Comparison of ENCODE assay signal across 22 cellular contexts in the genomic region with DNA sequence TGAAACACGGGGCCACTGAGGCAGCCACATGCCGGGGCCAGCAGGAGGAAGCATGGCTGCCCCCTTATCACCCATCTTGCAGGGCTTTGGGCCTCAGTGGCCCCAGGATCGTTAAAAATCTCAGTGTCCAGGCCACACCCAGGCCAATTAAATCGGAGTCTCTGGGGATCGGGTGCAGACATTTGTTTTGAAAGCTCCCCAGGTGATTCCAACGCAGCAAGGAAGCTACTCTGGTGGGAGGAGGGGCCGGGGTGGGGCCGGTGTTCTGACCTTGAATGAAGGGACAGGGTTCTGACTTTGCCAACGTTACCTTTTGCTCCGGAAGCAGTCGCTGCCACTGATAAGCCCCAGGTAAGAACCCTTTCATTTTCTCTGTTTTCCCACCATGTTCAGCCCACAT.
"Had no signal": no experiment of that assay in that cellular context is flagged by ENCODE, and none has a peak within 500 bp of the region (broad histone marks: within the 10 kb centered on the region; RNA-seq: fewer than 3 reads in every experiment).

No MANE protein-coding gene starts in this region.

- H3K36me3 Mint-ChIP-seq: IgD-negative memory B cell had no signal

- ATAC-seq: K562 had no signal

- DNase-seq: Kasumi-1, MM.1S, NCI-H1092 treated with DMSO at 0.1 percent for 48 hours, NCI-H1436, NCI-H187, NCI-H2029, NCI-H2081 treated with DMSO at 0.1 percent for 48 hours, NCI-H2171, NCI-H226, NCI-H446, NCI-H510A, NCI-H524 treated with DMSO at 0.1 percent for 48 hours, NCI-H69, NCI-H774, Right ventricle myocardium superior, RPMI8226, SIG-M5, SK-N-SH had no signal

- H3K9me3 ChIP-seq: SK-N-SH had no signal

- H3K4me3 Mint-ChIP-seq: IgD-negative memory B cell had no signal

- H3K9ac ChIP-seq: KMS-11, SK-N-SH had no signal

- H3K27me3 Mint-ChIP-seq: IgD-negative memory B cell had no signal

- H3K4me2 ChIP-seq: KMS-11, SK-N-SH had no signal

- H3K27ac ChIP-seq: HL-60, KMS-11 had no signal

- H3K27ac Mint-ChIP-seq: IgD-negative memory B cell had no signal

- H3K4me3 ChIP-seq: K562 had no signal

- H3K4me1 Mint-ChIP-seq: IgD-negative memory B cell had no signal
